9 cellular contexts compared by ENCODE assay signal in genomic region chr17:19753049-19753444, GRCh38. TPM values are rescaled to one million over a fixed set of nuclear protein-coding genes. Genes with fewer than 3 reads are reported as not detected.
DNase-seq lines count a peak whose midpoint lies in the region; ATAC-seq and TF ChIP-seq lines count a peak whose summit lies in the region.
"Had no signal": no experiment of that assay in that cellular context is flagged by ENCODE, and none has a peak within 500 bp of the region (broad histone marks: within the 10 kb centered on the region; RNA-seq: fewer than 3 reads in every experiment).

No MANE protein-coding gene starts in this region.

- TF ChIP-seq CTCF in HFFc6 (IDR thresholded peaks at IDR 0.05) = no peak

- ATAC-seq in sciatic nerve = peak; percentile 70
- no peak for ATAC-seq in HG03139 (IDR thresholded peaks at IDR 0.05; ENCODE audit: unreplicated experiment)
- ATAC-seq in GM21737 (IDR thresholded peaks at IDR 0.05; ENCODE audit: unreplicated experiment) = no peak
- ATAC-seq in HG03108 (IDR thresholded peaks at IDR 0.05; ENCODE audit: unreplicated experiment) = no peak

- H3K27ac Mint-ChIP-seq in HFFc6 = peak overlapping the region; percentile 90

- no peak overlapping the region for H3K4me3 Mint-ChIP-seq in HFFc6

- no peaks in the 10 kb centered on the region for H3K9me3 Mint-ChIP-seq in HFFc6

- DNase-seq in HFFc6 (peak; percentile 65), SW 1271 (lab: John Stamatoyannopoulos, UW) (peak; percentile 92 to 95), globus pallidus (ENCODE audit: low spot score) (peak; percentile 75), sciatic nerve (ENCODE audit: low spot score) (peak; percentile 63), middle frontal gyrus (ENCODE audit: extremely low spot score, low spot score) (no peak)

- intact Hi-C loops in sciatic nerve (cut with DNase I) = no loop called here

- H3K36me3 Mint-ChIP-seq in HFFc6 (ENCODE audit: low read depth) = no peaks in the 10 kb centered on the region

- peaks cover 4% of the 10 kb centered on the region for H3K27me3 Mint-ChIP-seq in HFFc6 (ENCODE audit: insufficient read depth)

- H3K4me1 Mint-ChIP-seq in HFFc6 (ENCODE audit: low read depth) = peaks cover 34% of the 10 kb centered on the region

RNA-seq across cellular contexts. Expression of gene ALDH3A1, which starts 4.9 kb away (rescaled TPM):
- total RNA-seq in HFFc6 (2021; fragmentation: NEBNext Ultra II Directional; extraction: Animal tissue kit (Norgen Biotek cat#: 25700)) = under 1 TPM in 2 of 6 experiments, not detected in 4; 0.24 to 0.25 TPM
- total RNA-seq in sciatic nerve = 0.76 TPM
- total RNA-seq: mononuclear cell had no signal

RNA-seq across cellular contexts. Expression of gene SLC47A2, which starts 36.7 kb away (rescaled TPM):
- not detected for total RNA-seq in HFFc6 (2021; fragmentation: NEBNext Ultra II Directional; extraction: Animal tissue kit (Norgen Biotek cat#: 25700))
- total RNA-seq in sciatic nerve = not detected
- total RNA-seq: mononuclear cell had no signal
